ENCODE assay signal across 8 cellular contexts in genomic region chr19:48362716-48363499, GRCh38. TPM values are rescaled to one million over a fixed set of nuclear protein-coding genes. Genes with fewer than 3 reads are reported as not detected.
A peak's percentile ranks its signal among the peaks of the same experiment; 100 is the strongest.
DNase-seq lines count a peak whose midpoint lies in the region; ATAC-seq and TF ChIP-seq lines count a peak whose summit lies in the region.

No MANE protein-coding gene starts in this region.

- no peaks in the 10 kb centered on the region for H3K9me2 ChIP-seq in OCI-LY1 (ENCODE audit: low read depth, low read length)

- H2AFZ ChIP-seq in OCI-LY1 (ENCODE audit: low read length) = no peak overlapping the region

- peak; percentile 43 for ATAC-seq in GM21423 (IDR thresholded peaks at IDR 0.05; ENCODE audit: unreplicated experiment)

- WGBS in HUES64 = 4% methylated on average over 26 of the region's 26 CpGs
- WGBS in mesodermal cell (ENCODE audit: insufficient coverage in 2 of 2), 2 experiments = 1 to 6% methylated on average over 24 to 25 of the region's 26 CpGs

- H3K4me1 Mint-ChIP-seq in endothelial cell (ENCODE audit: unreplicated experiment) = peaks cover 10% of the 10 kb centered on the region

- H3K27ac ChIP-seq in HUES64 (ENCODE audit: low read depth, low read length) (peak overlapping the region; percentile 89), OCI-LY1 (ENCODE audit: low read depth, low read length, poor library complexity, severe bottlenecking) (peak overlapping the region; percentile 74), mesodermal cell (ENCODE audit: low read depth, low read length, severe bottlenecking) (peak overlapping the region; percentile 73)

- no peak for TF ChIP-seq CTCF in OCI-LY1 (IDR thresholded peaks at IDR 0.05; ENCODE audit: low read length)
- TF ChIP-seq CTCF in endothelial cell (IDR thresholded peaks at IDR 0.05; ENCODE audit: unreplicated experiment) = no peak

- DNase-seq in COR-L47 (lab: John Stamatoyannopoulos, UW) (peak; percentile 98), activated T-cell treated with anti-CD3 and anti-CD28 coated beads for 1 hour (ENCODE audit: low read depth) (peak; percentile 79), endothelial cell (ENCODE audit: low spot score) (peak; percentile 92)
- peak; percentile 53 for DNase-seq in stimulated activated CD8-positive, alpha-beta memory T cell treated with anti-CD3 and anti-CD28 coated beads, Interleukin-15, amount 100 ng/mL, for 24 hours (ENCODE audit: low read depth)

- H3K27ac Mint-ChIP-seq in endothelial cell (ENCODE audit: unreplicated experiment) = no peak overlapping the region

- H3K4me3 Mint-ChIP-seq in endothelial cell (ENCODE audit: unreplicated experiment) = peak overlapping the region; percentile 87

- H3K9me3 Mint-ChIP-seq in endothelial cell (ENCODE audit: unreplicated experiment) = no peaks in the 10 kb centered on the region

- no peaks in the 10 kb centered on the region for H3K9me3 ChIP-seq in HUES64 (ENCODE audit: insufficient read depth, low read depth, low read length)
- no peaks in the 10 kb centered on the region for H3K9me3 ChIP-seq in OCI-LY1 (ENCODE audit: low read length)
- peaks cover 5% of the 10 kb centered on the region for H3K9me3 ChIP-seq in mesodermal cell (ENCODE audit: control insufficient read depth, low read length)

- peak overlapping the region; percentile 81 for H3K9ac ChIP-seq in HUES64 (ENCODE audit: low read depth, low read length)
- peak overlapping the region; percentile 83 for H3K9ac ChIP-seq in OCI-LY1 (ENCODE audit: low read length)

- H4K20me1 ChIP-seq in OCI-LY1 (ENCODE audit: insufficient read depth, low read length) = no peaks in the 10 kb centered on the region

- H3K4me3 ChIP-seq in HUES64 (ENCODE audit: low read length) = peak overlapping the region; percentile 68
- peak overlapping the region; percentile 71 for H3K4me3 ChIP-seq in OCI-LY1 (ENCODE audit: low read depth, low read length, poor library complexity, severe bottlenecking)
- H3K4me3 ChIP-seq in mesodermal cell (ENCODE audit: extremely low read depth, insufficient read depth, low read length, poor library complexity, severe bottlenecking) = peak overlapping the region; percentile 53

- H3K27me3 ChIP-seq in HUES64 (ENCODE audit: insufficient read depth, low read length) = no peaks in the 10 kb centered on the region
- H3K27me3 ChIP-seq in OCI-LY1 (ENCODE audit: insufficient read depth, low read length) = no peaks in the 10 kb centered on the region

- H3K36me3 ChIP-seq in HUES64 (ENCODE audit: insufficient read depth, low read length) (peaks cover 3% of the 10 kb centered on the region; the same call in 1 of the 2 replicates), OCI-LY1 (ENCODE audit: insufficient read depth, low read length) (no peaks in the 10 kb centered on the region), mesodermal cell (ENCODE audit: control insufficient read depth, insufficient read depth, low read length) (no peaks in the 10 kb centered on the region)

- H3K27me3 Mint-ChIP-seq in endothelial cell (ENCODE audit: unreplicated experiment) = peaks cover 3% of the 10 kb centered on the region

- no peaks in the 10 kb centered on the region for H3K4me1 ChIP-seq in HUES64 (ENCODE audit: insufficient read depth, low read length)
- H3K4me1 ChIP-seq in OCI-LY1 (ENCODE audit: insufficient read depth, low read length, severe bottlenecking) = peaks cover 16% of the 10 kb centered on the region
- H3K4me1 ChIP-seq in mesodermal cell (ENCODE audit: control insufficient read depth, insufficient read depth, low read length, poor library complexity, severe bottlenecking) = no peaks in the 10 kb centered on the region

- H3F3A ChIP-seq in OCI-LY1 (ENCODE audit: insufficient read depth, low read length) = no peaks in the 10 kb centered on the region

- peak overlapping the region; percentile 71 for H3K4me2 ChIP-seq in OCI-LY1 (ENCODE audit: low read length)

- H3K36me3 Mint-ChIP-seq in endothelial cell (ENCODE audit: low read depth, unreplicated experiment) = peaks cover 5% of the 10 kb centered on the region

- no peaks in the 10 kb centered on the region for H3K79me2 ChIP-seq in OCI-LY1 (ENCODE audit: insufficient read depth, low read length)

RNA-seq across cellular contexts. Expression of gene TMEM143, which starts 0.8 kb away (rescaled TPM):
- 7.1 TPM for polyA plus RNA-seq in HUES64 (2013, experiment 1 of 2)
- polyA plus RNA-seq in HUES64 (2013, experiment 2 of 2) = 8.2 TPM
- 8.5 TPM for total RNA-seq in endothelial cell (ENCODE audit: unreplicated experiment)
- 8.3 TPM for polyA plus RNA-seq in mesodermal cell (2013, experiment 1 of 2)
- 8.2 TPM for polyA plus RNA-seq in mesodermal cell (2013, experiment 2 of 2)

RNA-seq across cellular contexts. Expression of gene SYNGR4, which starts 1.3 kb away (rescaled TPM):
- 0.30 TPM for polyA plus RNA-seq in HUES64 (2013, experiment 1 of 2)
- polyA plus RNA-seq in HUES64 (2013, experiment 2 of 2) = not detected
- total RNA-seq in endothelial cell (ENCODE audit: unreplicated experiment) = not detected
- not detected for polyA plus RNA-seq in mesodermal cell (2013, experiment 1 of 2)
- not detected for polyA plus RNA-seq in mesodermal cell (2013, experiment 2 of 2)

RNA-seq across cellular contexts. Expression of gene KDELR1, which starts 28.4 kb away (rescaled TPM):
- polyA plus RNA-seq in HUES64 (2013, experiment 1 of 2) = 141 TPM
- polyA plus RNA-seq in HUES64 (2013, experiment 2 of 2) = 167 TPM
- 325 TPM for total RNA-seq in endothelial cell (ENCODE audit: unreplicated experiment)
- polyA plus RNA-seq in mesodermal cell (2013, experiment 1 of 2) = 336 TPM
- polyA plus RNA-seq in mesodermal cell (2013, experiment 2 of 2) = 302 TPM

RNA-seq across cellular contexts. Expression of gene GRIN2D, which starts 30.6 kb away (rescaled TPM):
- 1.4 TPM for polyA plus RNA-seq in HUES64 (2013, experiment 1 of 2)
- polyA plus RNA-seq in HUES64 (2013, experiment 2 of 2) = 3.4 TPM
- total RNA-seq in endothelial cell (ENCODE audit: unreplicated experiment) = 25.2 TPM
- 6.8 TPM for polyA plus RNA-seq in mesodermal cell (2013, experiment 1 of 2)
- polyA plus RNA-seq in mesodermal cell (2013, experiment 2 of 2) = 4.9 TPM

RNA-seq across cellular contexts. Expression of gene EMP3, which starts 37.6 kb away (rescaled TPM):
- 15.2 TPM for polyA plus RNA-seq in HUES64 (2013, experiment 1 of 2)
- polyA plus RNA-seq in HUES64 (2013, experiment 2 of 2) = 19.2 TPM
- 10.0 TPM for total RNA-seq in endothelial cell (ENCODE audit: unreplicated experiment)
- polyA plus RNA-seq in mesodermal cell (2013, experiment 1 of 2) = 141 TPM
- 122 TPM for polyA plus RNA-seq in mesodermal cell (2013, experiment 2 of 2)

Comparison
In these comparisons a context has a peak if more than half of its experiments do, and no peak if none do; other contexts are left out.
1. Peak in every context shown above with its lines: DNase-seq, ATAC-seq, H3K4me3 ChIP-seq and H3K27ac ChIP-seq.